ENCODE assay signal across 8 cellular contexts in the genomic region with DNA sequence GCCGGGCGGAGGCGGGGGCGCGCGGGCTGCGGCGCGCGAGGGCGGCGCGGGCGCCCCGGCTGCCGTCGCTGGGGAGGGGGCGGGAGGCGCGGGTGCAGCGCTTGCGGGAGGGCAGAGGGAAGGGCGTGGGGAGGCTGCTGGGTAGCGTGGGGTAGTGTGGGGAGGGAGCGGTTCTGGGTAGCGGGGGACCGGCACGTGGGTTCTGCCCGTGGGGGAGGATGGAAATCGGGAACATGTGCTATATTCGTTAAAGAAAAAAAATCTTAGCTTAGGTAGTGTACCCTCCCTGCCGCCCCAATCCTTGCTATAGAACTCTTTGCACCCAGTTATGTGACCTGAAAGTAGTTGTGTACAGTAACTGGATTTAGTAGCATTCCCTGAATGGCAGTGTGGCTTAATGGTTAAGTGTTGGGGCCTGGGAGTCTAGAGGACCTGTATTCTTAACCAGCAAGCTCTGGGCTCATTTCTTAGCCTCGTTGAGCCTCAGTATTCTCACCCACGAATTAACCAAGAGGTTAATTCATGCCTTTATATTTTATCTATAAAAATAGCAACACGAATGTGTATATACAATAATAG. TPM values are rescaled to one million over a fixed set of nuclear protein-coding genes. Genes with fewer than 3 reads are reported as not detected.
DNase-seq lines count a peak whose midpoint lies in the region; ATAC-seq and TF ChIP-seq lines count a peak whose summit lies in the region.

No MANE protein-coding gene starts in this region.

- H3K36me3 ChIP-seq in HAP-1 (replicated peaks) (peaks cover 6% of the 10 kb centered on the region), SK-N-SH (replicated peaks in 1 of 2; ENCODE audit: control insufficient read depth in 1 of 2, insufficient read depth in 2 of 2, low read length in 1 of 2) (peaks cover 0 to 3% of the 10 kb centered on the region in 2 experiments), brain microvascular endothelial cell (replicated peaks) (no peaks in the 10 kb centered on the region), right lobe of liver (no peaks in the 10 kb centered on the region)

- POLR2A ChIA-PET in SK-N-SH (lab: Yijun Ruan, JAX), result interaction anchor here (0.6 kb wide), 1 partner anchor 134 kb away, joined by 3 read pairs; no protein-coding TSS in a partner anchor

- CTCF ChIA-PET in SK-N-SH (lab: Yijun Ruan, JAX), result interaction anchor here (0.7 to 0.8 kb wide), 2 partner anchors 28 to 33 kb away, joined by 3 to 4 read pairs; no protein-coding TSS in a partner anchor

- peak overlapping the region; percentile 87 for H3K4me2 ChIP-seq in SK-N-SH

- H3K79me2 ChIP-seq in SK-N-SH (ENCODE audit: insufficient read depth), result peaks cover 51% of the 10 kb centered on the region

- DNase-seq in Ammon's horn (ENCODE audit: low spot score) (peak; percentile 42), HAP-1 (ENCODE audit: low spot score in 2 of 2) (peak in 1 of 2 experiments; percentile 38), SK-N-SH (no peak), brain microvascular endothelial cell (no peak), right lobe of liver (peak; percentile 41 to 64 (median 51)), NCI-H1092 treated with DMSO at 0.1 percent for 48 hours (lab: John Stamatoyannopoulos, UW) (no peak)
- peak; percentile 15 to 24 for DNase-seq in stimulated activated CD4-positive, alpha-beta T cell treated with anti-CD3 and anti-CD28 coated beads, Interleukin-4, amount 100 ng/mL, for 48 hours (ENCODE audit: low read depth in 2 of 2)

- H3K9me2 ChIP-seq in SK-N-SH, result no peaks in the 10 kb centered on the region

- H3K4me1 ChIP-seq in HAP-1 (peaks cover 31% of the 10 kb centered on the region), SK-N-SH (ENCODE audit: control insufficient read depth in 1 of 2, insufficient read depth in 2 of 2, low read depth in 1 of 2, low read length in 1 of 2) (peaks cover 5 to 8% of the 10 kb centered on the region in 2 experiments; a peak in 2 of 4 replicates), right lobe of liver (peaks cover 0 to 26% (median 5%) of the 10 kb centered on the region in 4 donors)

- peak overlapping the region; percentile 58; the same call in 1 of the 2 replicates for H2AFZ ChIP-seq in SK-N-SH (ENCODE audit: low read depth)

- H3F3A ChIP-seq in SK-N-SH (replicated peaks; ENCODE audit: insufficient read depth), result no peaks in the 10 kb centered on the region

- TF ChIP-seq RAD21 in SK-N-SH (IDR thresholded peaks at IDR 0.05; ENCODE audit: low read length), result no peak

- H3K27ac ChIP-seq in SK-N-SH (ENCODE audit: low read depth in 2 of 2, low read length in 1 of 2) (peak overlapping the region in 1 of 2 experiments; percentile 48; a peak in 1 of 4 replicates), brain microvascular endothelial cell (no peak overlapping the region), right lobe of liver (peak overlapping the region in 1 of 3 donors; percentile 76)

- TF ChIP-seq CTCF in SK-N-SH (IDR thresholded peaks at IDR 0.05) (no peak), brain microvascular endothelial cell (IDR thresholded peaks at IDR 0.05; ENCODE audit: low read depth, low read length, missing control alignments) (no peak), right lobe of liver (IDR thresholded peaks at IDR 0.05) (no peak)

- peaks cover 20% of the 10 kb centered on the region; the same call in 1 of the 2 replicates for H4K20me1 ChIP-seq in SK-N-SH (ENCODE audit: insufficient read depth)

- no peak for TF ChIP-seq POLR2A in right lobe of liver (IDR thresholded peaks at IDR 0.05)

- H3K27me3 ChIP-seq in HAP-1 (ENCODE audit: low read depth) (no peaks in the 10 kb centered on the region), SK-N-SH (ENCODE audit: insufficient read depth) (no peaks in the 10 kb centered on the region), brain microvascular endothelial cell (replicated peaks) (no peaks in the 10 kb centered on the region), right lobe of liver (no peaks in the 10 kb centered on the region)

- H3K4me3 ChIP-seq in HAP-1 (peak overlapping the region; percentile 54), SK-N-SH (ENCODE audit: low read depth in 2 of 2, low read length in 1 of 2) (peak overlapping the region; percentile 69 to 72), brain microvascular endothelial cell (ENCODE audit: low read depth, low read length) (peak overlapping the region; percentile 71), right lobe of liver (peak overlapping the region; percentile 49 to 91 (median 71))

- in situ Hi-C loops in HAP-1 (cut with MboI; ENCODE audit: low sequenced_read_pairs), result no loop called here
- in situ Hi-C loops in brain microvascular endothelial cell (cut with HindIII; ENCODE audit: low pct_ligation_motif_present, low sequenced_read_pairs), result no loop called here

- 6% methylated on average over 16 of the region's 35 CpGs for WGBS in SK-N-SH (ENCODE audit: low lambda C conversion rate)
- 4% methylated on average over 19 of the region's 35 CpGs for WGBS in right lobe of liver (ENCODE audit: insufficient coverage, low coverage, low lambda C conversion rate, missing lambda C conversion rate)

- H3K9me3 ChIP-seq in HAP-1, result no peaks in the 10 kb centered on the region
- H3K9me3 ChIP-seq in SK-N-SH, result no peaks in the 10 kb centered on the region
- H3K9me3 ChIP-seq in right lobe of liver, result no peaks in the 10 kb centered on the region

- no peak for TF ChIP-seq EP300 in SK-N-SH (IDR thresholded peaks at IDR 0.05; ENCODE audit: borderline replicate concordance in 1 of 2, low read depth in 1 of 2, low read length in 1 of 2)

- peak overlapping the region; percentile 62 for H3K9ac ChIP-seq in SK-N-SH

- intact Hi-C loops in right lobe of liver (cut with DNase I), result no loop called here

- peak in 2 of 4 donors; percentile 13 for ATAC-seq in right lobe of liver
- ATAC-seq in HG03039 (IDR thresholded peaks at IDR 0.05; ENCODE audit: unreplicated experiment), result no peak

TF ChIP-seq in SK-N-SH, 30 proteins besides CTCF, POLR2A, EP300 and RAD21:
- TF ChIP-seq MXI1 (IDR thresholded peaks at IDR 0.05; ENCODE audit: low read depth, low read length), result peak; percentile 80
- no peak for TF ChIP-seq SIN3A (IDR thresholded peaks at IDR 0.05; ENCODE audit: borderline replicate concordance, low read depth, low read length)
- TF ChIP-seq, protein P1, sequence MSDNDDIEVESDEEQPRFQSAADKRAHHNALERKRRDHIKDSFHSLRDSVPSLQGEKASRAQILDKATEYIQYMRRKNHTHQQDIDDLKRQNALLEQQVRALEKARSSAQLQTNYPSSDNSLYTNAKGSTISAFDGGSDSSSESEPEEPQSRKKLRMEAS (IDR thresholded peaks at IDR 0.05; ENCODE audit: low read depth), result peak; percentile 47; the same call in 1 of the 2 replicates
TF ChIP-seq in SK-N-SH: peak in this region for 2.

RNA-seq across cellular contexts. Expression of a gene that starts 0.6 kb away (rescaled TPM):
- polyA plus RNA-seq in SK-N-SH (2012; rRNA removed), result 9.7 and 12.9 TPM in 2 replicates
- polyA plus RNA-seq in SK-N-SH (2012; cell fraction: cytosol; rRNA removed), result 14.3 and 17.4 TPM in 2 replicates
- 6.2 and 14.2 TPM in 2 replicates for polyA plus RNA-seq in SK-N-SH (2012; cell fraction: nucleus; rRNA removed)
- total RNA-seq in right lobe of liver, result 10 to 100 TPM; 15.5 to 25.4 (median 21.1) TPM

RNA-seq across cellular contexts. Expression of a gene that starts 48.1 kb away (rescaled TPM):
- not detected in 2 replicates for polyA plus RNA-seq in SK-N-SH (2012; rRNA removed)
- polyA plus RNA-seq in SK-N-SH (2012; cell fraction: cytosol; rRNA removed), result not detected in 2 replicates
- polyA plus RNA-seq in SK-N-SH (2012; cell fraction: nucleus; rRNA removed), result not detected in 2 replicates
- 1 to 10 TPM; 1.0 to 9.9 (median 3.2) TPM for total RNA-seq in right lobe of liver

Comparison
In these comparisons a context has a peak if more than half of its experiments do, and no peak if none do; other contexts are left out.
1. DNase-seq: peak in Ammon's horn (single experiment), right lobe of liver (3 of 3) and stimulated activated CD4-positive, alpha-beta T cell treated with anti-CD3 and anti-CD28 coated beads, Interleukin-4, amount 100 ng/mL, for 48 hours (2 of 2); none in SK-N-SH (single experiment), brain microvascular endothelial cell (single experiment) and NCI-H1092 treated with DMSO at 0.1 percent for 48 hours (single experiment).
2. Peak in every context shown above with its lines, with median percentiles within 50 percentile points of each other: H3K4me3 ChIP-seq.